Comparison of ENCODE assay signal across 33 cellular contexts in the genomic region with DNA sequence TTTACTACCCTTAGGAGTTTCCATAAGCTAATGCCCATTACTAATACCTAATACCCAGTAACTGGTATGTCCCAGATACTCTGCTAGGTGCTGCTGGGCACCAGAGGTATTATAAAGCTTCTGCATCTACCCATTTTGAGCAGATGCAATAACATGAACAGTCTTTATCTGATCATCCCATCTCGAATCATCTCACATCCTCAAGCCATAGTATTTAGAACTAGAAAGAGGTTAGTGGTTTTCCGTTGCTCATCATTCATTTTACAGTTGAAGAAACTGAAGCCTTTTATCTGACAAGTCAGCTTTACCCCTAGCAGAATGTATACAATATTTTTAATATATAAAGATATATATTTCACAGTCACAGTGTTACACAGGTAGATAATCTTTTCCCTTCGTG.
"Had no signal": no experiment of that assay in that cellular context is flagged by ENCODE, and none has a peak within 500 bp of the region (broad histone marks: within the 10 kb centered on the region; RNA-seq: fewer than 3 reads in every experiment).

No MANE protein-coding gene starts in this region.

- H3K9me3 ChIP-seq: MG63 had no signal

- H3K4me3 ChIP-seq: MG63 had no signal

- H3K36me3 ChIP-seq: MG63 had no signal

- H3K27me3 ChIP-seq: MG63 had no signal

- DNase-seq: MG63, MM.1S, MV-4-11, NCI-H1048, NCI-H1092, NCI-H1092 treated with DMSO at 0.1 percent for 48 hours, NCI-H1105, NCI-H1105 treated with DMSO at 0.1 percent for 48 hours, NCI-H1417 treated with DMSO at 0.1 percent for 48 hours, NCI-H1436, NCI-H1436 treated with DMSO at 0.1 percent for 48 hours, NCI-H146, NCI-H1694, NCI-H1694 treated with DMSO at 0.1 percent for 48 hours, NCI-H187, NCI-H187 treated with DMSO at 0.1 percent for 48 hours, NCI-H1930, NCI-H2029, NCI-H2029 treated with DMSO at 0.1 percent for 48 hours, NCI-H2081, NCI-H2081 treated with DMSO at 0.1 percent for 48 hours, NCI-H2107, NCI-H2171, NCI-H2171 treated with DMSO at 0.1 percent for 48 hours, NCI-H2227 treated with DMSO at 0.1 percent for 48 hours, NCI-H226, NCI-H345, NCI-H446, NCI-H446 treated with DMSO at 0.1 percent for 48 hours, NCI-H510A, NCI-H524, NCI-H524 treated with DMSO at 0.1 percent for 48 hours, NCI-H526 had no signal
